8 cellular contexts compared by ENCODE assay signal in the genomic region with DNA sequence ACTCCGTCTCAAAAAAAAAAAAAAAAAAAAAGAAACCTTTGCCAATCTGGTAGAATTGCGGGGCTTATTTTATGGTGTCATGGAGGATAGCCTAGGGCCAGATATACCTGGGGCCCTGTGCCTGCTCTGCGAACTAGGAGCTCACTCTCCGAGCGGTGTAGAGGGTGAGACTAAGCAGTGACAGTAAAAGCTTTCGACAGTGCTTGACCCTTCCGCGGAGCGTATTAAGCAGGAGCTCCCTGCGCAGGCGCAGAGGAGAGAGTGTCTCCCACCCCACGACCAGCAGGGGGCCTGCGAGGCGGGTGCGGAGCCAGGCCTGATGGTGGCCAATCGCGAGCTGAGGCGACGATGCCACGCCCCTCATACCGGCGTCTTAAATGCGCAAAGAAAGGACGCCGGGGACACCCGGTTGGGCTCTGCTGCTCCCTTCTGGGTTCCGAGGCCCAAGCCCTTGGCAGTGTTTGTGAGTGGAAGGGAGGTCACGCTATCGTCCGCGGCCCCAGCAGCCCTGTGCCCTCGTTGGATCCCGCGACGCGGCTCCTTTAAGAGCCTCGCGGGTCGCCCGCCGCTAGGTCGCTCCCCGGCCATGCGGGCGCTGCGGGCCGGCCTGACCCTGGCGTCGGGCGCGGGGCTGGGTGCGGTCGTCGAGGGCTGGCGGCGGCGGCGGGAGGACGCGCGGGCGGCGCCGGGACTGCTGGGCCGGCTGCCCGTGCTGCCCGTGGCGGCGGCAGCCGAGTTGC. TPM values are rescaled to one million over a fixed set of nuclear protein-coding genes. Genes with fewer than 3 reads are reported as not detected.
A peak's percentile ranks its signal among the peaks of the same experiment; 100 is the strongest.
DNase-seq lines count a peak whose midpoint lies in the region; TF ChIP-seq lines count a peak whose summit lies in the region.

A gene (plus strand): TSS at position 402 of the 740 bp plus-strand sequence. CDS start 185 bp downstream, at position 587.

- H2AFZ ChIP-seq in SK-N-SH (ENCODE audit: low read depth) = peak within 1 kb of the TSS; percentile 82; the same call in 1 of the 2 replicates

- peak; percentile 34; the same call in 1 of the 2 replicates for TF ChIP-seq RAD21 in SK-N-SH (IDR thresholded peaks at IDR 0.05; ENCODE audit: low read length)

- 2% methylated on average over 24 of the region's 70 CpGs for WGBS in SK-N-SH (ENCODE audit: low lambda C conversion rate)

- CTCF ChIA-PET in GM10248 (lab: Yijun Ruan, JAX) = interaction anchor here (0.6 to 3.1 kb wide), 47 partner anchors 9 to 380 kb away, joined by 3 to 30 read pairs (median 5); a partner anchor contains a TSS
- CTCF ChIA-PET in SK-N-SH (lab: Yijun Ruan, JAX) = interaction anchor here (0.5 to 4.1 kb wide), 40 partner anchors 8 to 441 kb away, joined by 3 to 34 read pairs (median 4); a partner anchor contains a TSS

- peaks cover 9% of the 10 kb centered on the region for H3K4me1 Mint-ChIP-seq in HFFc6 (ENCODE audit: low read depth)

- no peaks in the 10 kb centered on the region for H3K9me3 ChIP-seq in SK-N-SH

- H3K4me3 ChIP-seq in SK-N-SH (ENCODE audit: low read depth in 2 of 2, low read length in 1 of 2) = peak within 1 kb of the TSS; percentile 60 to 72

- H3F3A ChIP-seq in SK-N-SH (replicated peaks; ENCODE audit: insufficient read depth) = peaks cover 16% of the 10 kb centered on the region

- H4K20me1 ChIP-seq in SK-N-SH (ENCODE audit: insufficient read depth) = peaks cover 6% of the 10 kb centered on the region; the same call in 1 of the 2 replicates

- DNase-seq in GM10248 (ENCODE audit: extremely low spot score) (peak; percentile 99), HFFc6 (peak; percentile 93), NCI-H1048 (lab: John Stamatoyannopoulos, UW) (peak; percentile 98), SK-N-SH (peak; percentile 99), germinal center (ENCODE audit: low spot score) (peak; percentile 98), non-pigmented ciliary epithelial cell (ENCODE audit: low read depth) (peak; percentile 76), superior temporal gyrus (ENCODE audit: extremely low spot score) (peak; percentile 99)
- DNase-seq in activated naive CD4-positive, alpha-beta T cell treated with anti-CD3 and anti-CD28 coated beads, Interleukin-2, amount 50 U/mL, for 16 hours = peak; percentile 98

- no peak for TF ChIP-seq EP300 in SK-N-SH (IDR thresholded peaks at IDR 0.05; ENCODE audit: borderline replicate concordance in 1 of 2, low read depth in 1 of 2, low read length in 1 of 2)

- H3K9ac ChIP-seq in SK-N-SH = peak within 1 kb of the TSS; percentile 56; the same call in 1 of the 2 replicates

- no peaks in the 10 kb centered on the region for H3K9me3 Mint-ChIP-seq in HFFc6

- TF ChIP-seq CTCF in GM10248 (IDR thresholded peaks at IDR 0.05; ENCODE audit: control extremely low read depth, extremely low read depth, low read depth, missing control alignments) (peak; percentile 90), HFFc6 (IDR thresholded peaks at IDR 0.05) (peak; percentile 95), SK-N-SH (IDR thresholded peaks at IDR 0.05) (peak; percentile 81)

- H3K27me3 Mint-ChIP-seq in HFFc6 (ENCODE audit: insufficient read depth) = peaks cover 2% of the 10 kb centered on the region

- H3K4me1 ChIP-seq in SK-N-SH (ENCODE audit: control insufficient read depth in 1 of 2, insufficient read depth in 2 of 2, low read depth in 1 of 2, low read length in 1 of 2) = peaks cover 0 to 17% of the 10 kb centered on the region in 2 experiments; a peak in 1 of 4 replicates

- peaks cover 0 to 18% of the 10 kb centered on the region in 2 experiments for H3K36me3 ChIP-seq in SK-N-SH (replicated peaks in 1 of 2; ENCODE audit: control insufficient read depth in 1 of 2, insufficient read depth in 2 of 2, low read length in 1 of 2)

- peak within 1 kb of the TSS; percentile 86 for H3K4me3 Mint-ChIP-seq in HFFc6

- H3K9me2 ChIP-seq in SK-N-SH = no peaks in the 10 kb centered on the region

- peaks cover 5% of the 10 kb centered on the region; the same call in 1 of the 2 replicates for H3K79me2 ChIP-seq in SK-N-SH (ENCODE audit: insufficient read depth)

- peaks cover 5% of the 10 kb centered on the region; the same call in 1 of the 2 replicates for H3K36me3 Mint-ChIP-seq in HFFc6 (ENCODE audit: low read depth)

- H3K27ac Mint-ChIP-seq in HFFc6 = peak within 1 kb of the TSS; percentile 76

- peak within 1 kb of the TSS; percentile 37 to 83; a peak in 3 of 4 replicates for H3K27ac ChIP-seq in SK-N-SH (ENCODE audit: low read depth in 2 of 2, low read length in 1 of 2)

- POLR2A ChIA-PET in GM10248 (lab: Yijun Ruan, JAX) = interaction anchor here (0.5 to 3.6 kb wide), 17 partner anchors 12 to 379 kb away, joined by 3 to 14 read pairs (median 4); a partner anchor contains a TSS
- POLR2A ChIA-PET in SK-N-SH (lab: Yijun Ruan, JAX) = interaction anchor here (0.6 to 2.7 kb wide), 11 partner anchors 10 to 602 kb away, joined by 3 to 13 read pairs (median 4); a partner anchor contains a TSS

- H3K4me2 ChIP-seq in SK-N-SH = peak within 1 kb of the TSS; percentile 96

- no peaks in the 10 kb centered on the region for H3K27me3 ChIP-seq in SK-N-SH (ENCODE audit: insufficient read depth)

TF ChIP-seq in SK-N-SH, 30 proteins besides CTCF, POLR2A, EP300 and RAD21:
- TF ChIP-seq RFX5 (IDR thresholded peaks at IDR 0.05; ENCODE audit: low read length) (peak; percentile 56; the same call in 1 of the 2 replicates), FOXM1 (IDR thresholded peaks at IDR 0.05; ENCODE audit: low read depth) (no peak), TCF12 (IDR thresholded peaks at IDR 0.05) (no peak), POLR2AphosphoS5 (IDR thresholded peaks at IDR 0.05; ENCODE audit: low read depth, low read length) (peak; percentile 97), FOSL2 (IDR thresholded peaks at IDR 0.05; ENCODE audit: borderline replicate concordance, low read depth) (no peak), NRF1 (IDR thresholded peaks at IDR 0.05; ENCODE audit: low read depth, low read length) (peak; percentile 96), TAF1 (IDR thresholded peaks at IDR 0.05; ENCODE audit: borderline replicate concordance, low read depth, low read length) (peak; percentile 57), CHD2 (IDR thresholded peaks at IDR 0.05; ENCODE audit: low read length, partially characterized antibody) (peak; percentile 52), MEF2A (IDR thresholded peaks at IDR 0.05; ENCODE audit: borderline replicate concordance, low read depth) (no peak), NFIC (IDR thresholded peaks at IDR 0.05; ENCODE audit: borderline replicate concordance) (no peak), SIN3A (IDR thresholded peaks at IDR 0.05; ENCODE audit: borderline replicate concordance, low read depth, low read length) (peak; percentile 90; the same call in 1 of the 2 replicates), YY1 (IDR thresholded peaks at IDR 0.05; ENCODE audit: low read depth) (peak; percentile 22; the same call in 1 of the 2 replicates), SMC3 (IDR thresholded peaks at IDR 0.05; ENCODE audit: low read depth, low read length) (peak; percentile 38; the same call in 1 of the 2 replicates), MXI1 (IDR thresholded peaks at IDR 0.05; ENCODE audit: low read depth, low read length) (peak; percentile 58), GABPA (IDR thresholded peaks at IDR 0.05; ENCODE audit: low read depth) (no peak)
- TF ChIP-seq, protein P1, sequence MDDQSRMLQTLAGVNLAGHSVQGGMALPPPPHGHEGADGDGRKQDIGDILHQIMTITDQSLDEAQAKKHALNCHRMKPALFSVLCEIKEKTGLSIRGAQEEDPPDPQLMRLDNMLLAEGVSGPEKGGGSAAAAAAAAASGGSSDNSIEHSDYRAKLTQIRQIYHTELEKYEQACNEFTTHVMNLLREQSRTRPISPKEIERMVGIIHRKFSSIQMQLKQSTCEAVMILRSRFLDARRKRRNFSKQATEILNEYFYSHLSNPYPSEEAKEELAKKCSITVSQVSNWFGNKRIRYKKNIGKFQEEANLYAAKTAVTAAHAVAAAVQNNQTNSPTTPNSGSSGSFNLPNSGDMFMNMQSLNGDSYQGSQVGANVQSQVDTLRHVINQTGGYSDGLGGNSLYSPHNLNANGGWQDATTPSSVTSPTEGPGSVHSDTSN (IDR thresholded peaks at IDR 0.05) = 0 out of 2 replicates have a peak, but pooled peaks have one; percentile 7
- TF ChIP-seq, protein P2, sequence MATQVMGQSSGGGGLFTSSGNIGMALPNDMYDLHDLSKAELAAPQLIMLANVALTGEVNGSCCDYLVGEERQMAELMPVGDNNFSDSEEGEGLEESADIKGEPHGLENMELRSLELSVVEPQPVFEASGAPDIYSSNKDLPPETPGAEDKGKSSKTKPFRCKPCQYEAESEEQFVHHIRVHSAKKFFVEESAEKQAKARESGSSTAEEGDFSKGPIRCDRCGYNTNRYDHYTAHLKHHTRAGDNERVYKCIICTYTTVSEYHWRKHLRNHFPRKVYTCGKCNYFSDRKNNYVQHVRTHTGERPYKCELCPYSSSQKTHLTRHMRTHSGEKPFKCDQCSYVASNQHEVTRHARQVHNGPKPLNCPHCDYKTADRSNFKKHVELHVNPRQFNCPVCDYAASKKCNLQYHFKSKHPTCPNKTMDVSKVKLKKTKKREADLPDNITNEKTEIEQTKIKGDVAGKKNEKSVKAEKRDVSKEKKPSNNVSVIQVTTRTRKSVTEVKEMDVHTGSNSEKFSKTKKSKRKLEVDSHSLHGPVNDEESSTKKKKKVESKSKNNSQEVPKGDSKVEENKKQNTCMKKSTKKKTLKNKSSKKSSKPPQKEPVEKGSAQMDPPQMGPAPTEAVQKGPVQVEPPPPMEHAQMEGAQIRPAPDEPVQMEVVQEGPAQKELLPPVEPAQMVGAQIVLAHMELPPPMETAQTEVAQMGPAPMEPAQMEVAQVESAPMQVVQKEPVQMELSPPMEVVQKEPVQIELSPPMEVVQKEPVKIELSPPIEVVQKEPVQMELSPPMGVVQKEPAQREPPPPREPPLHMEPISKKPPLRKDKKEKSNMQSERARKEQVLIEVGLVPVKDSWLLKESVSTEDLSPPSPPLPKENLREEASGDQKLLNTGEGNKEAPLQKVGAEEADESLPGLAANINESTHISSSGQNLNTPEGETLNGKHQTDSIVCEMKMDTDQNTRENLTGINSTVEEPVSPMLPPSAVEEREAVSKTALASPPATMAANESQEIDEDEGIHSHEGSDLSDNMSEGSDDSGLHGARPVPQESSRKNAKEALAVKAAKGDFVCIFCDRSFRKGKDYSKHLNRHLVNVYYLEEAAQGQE (IDR thresholded peaks at IDR 0.05; ENCODE audit: low read depth, low read length) = 0 out of 2 replicates have a peak, but pooled peaks have one; percentile 13
- TF ChIP-seq, protein P3, sequence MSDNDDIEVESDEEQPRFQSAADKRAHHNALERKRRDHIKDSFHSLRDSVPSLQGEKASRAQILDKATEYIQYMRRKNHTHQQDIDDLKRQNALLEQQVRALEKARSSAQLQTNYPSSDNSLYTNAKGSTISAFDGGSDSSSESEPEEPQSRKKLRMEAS (IDR thresholded peaks at IDR 0.05; ENCODE audit: low read depth) = peak; percentile 80

RNA-seq across cellular contexts. Expression of the gene that starts here (rescaled TPM):
- total RNA-seq in HFFc6 (2021; fragmentation: NEBNext Ultra II Directional; extraction: Animal tissue kit (Norgen Biotek cat#: 25700)) = 10 to 100 TPM; 16.0 to 23.7 (median 17.0) TPM
- polyA plus RNA-seq in SK-N-SH (2012; rRNA removed) = 22.2 and 26.6 TPM in 2 replicates
- 12.0 and 18.7 TPM in 2 replicates for polyA plus RNA-seq in SK-N-SH (2012; cell fraction: cytosol; rRNA removed)
- 13.7 and 23.5 TPM in 2 replicates for polyA plus RNA-seq in SK-N-SH (2012; cell fraction: nucleus; rRNA removed)

Comparison
In these comparisons a context has a peak if more than half of its experiments do, and no peak if none do; other contexts are left out.
1. Peak in every context shown above with its lines: DNase-seq, H3K4me3 ChIP-seq and H3K27ac ChIP-seq.